Comparison of ENCODE assay signal across 16 cellular contexts in the genomic region with DNA sequence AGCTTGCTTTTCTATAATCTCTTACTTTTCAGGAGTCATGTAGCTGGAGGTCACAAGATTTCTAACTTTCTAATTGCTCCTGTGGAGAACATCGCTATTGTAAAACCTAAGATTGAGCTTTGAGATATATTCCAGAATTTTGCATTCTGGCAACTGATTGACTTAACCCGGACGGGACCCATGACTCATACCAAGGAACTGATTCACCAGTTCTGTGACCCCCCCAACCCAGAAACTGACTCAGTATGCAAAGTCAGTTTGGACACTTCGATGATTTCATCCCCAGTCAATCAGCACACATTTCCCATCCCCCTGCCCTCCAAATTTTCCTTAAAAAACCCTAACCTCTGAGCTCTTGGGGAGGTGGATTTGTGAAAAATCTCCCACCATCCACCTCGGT.
DNase-seq lines count a peak whose midpoint lies in the region; ATAC-seq and TF ChIP-seq lines count a peak whose summit lies in the region.
"Had no signal": no experiment of that assay in that cellular context is flagged by ENCODE, and none has a peak within 500 bp of the region (broad histone marks: within the 10 kb centered on the region; RNA-seq: fewer than 3 reads in every experiment).

No MANE protein-coding gene starts in this region.

- no peak overlapping the region for H3K4me3 ChIP-seq in cardiac fibroblast (replicated peaks in 1 of 2; ENCODE audit: low read depth in 2 of 2, low read length in 2 of 2)
- H3K4me3 ChIP-seq: BLaER1 treated with 17β-estradiol and CSF1 and Interleukin-3, amounts not matched to agents 10 nM and 100 nM; SJSA1 had no signal

- DNase-seq in AG20443 (ENCODE audit: low spot score) (peak; percentile 44), M059J (ENCODE audit: low read depth) (peak; percentile 79), cardiac fibroblast (ENCODE audit: low read depth in 2 of 2) (peak; percentile 29 to 88), lung microvascular endothelial cell (ENCODE audit: low read depth in 2 of 2) (peak; percentile 2 to 93), DMS153 treated with DMSO at 0.1 percent for 48 hours (lab: John Stamatoyannopoulos, UW; ENCODE audit: unreplicated experiment) (no peak), NCI-H748 treated with DMSO at 0.1 percent for 48 hours (lab: John Stamatoyannopoulos, UW) (no peak)
- DNase-seq: activated B cell treated with CpG ODN at 0.5 μM for 24 hours; aorta; effector CD8-positive, alpha-beta T cell; NCI-H1694 treated with DMSO at 0.1 percent for 48 hours; stimulated activated CD4-positive, alpha-beta T cell treated with anti-CD3 and anti-CD28 coated beads, Interleukin-4, amount 100 ng/mL, for 1 hour; stimulated activated naive B cell treated with anti-CD40 and anti-IgM and Interleukin-4, amounts not matched to agents 10 μg/mL and 1 μg/mL and 100 μg/mL, for 72 hours had no signal

- no peak for TF ChIP-seq CTCF in cardiac fibroblast (IDR thresholded peaks at IDR 0.05; ENCODE audit: low read depth, low read length)

- ATAC-seq in GM18511 (IDR thresholded peaks at IDR 0.05; ENCODE audit: unreplicated experiment) (no peak), GM21786 (IDR thresholded peaks at IDR 0.05; ENCODE audit: unreplicated experiment) (no peak)
- ATAC-seq: stimulated activated naive B cell treated with anti-CD40 and anti-IgM and Interleukin-4, amounts not matched to agents 10 μg/mL and 1 μg/mL and 100 μg/mL, for 72 hours had no signal

Comparison
In these comparisons a context has a peak if more than half of its experiments do, and no peak if none do; other contexts are left out.
1. DNase-seq: peak in AG20443 (single experiment), M059J (single experiment), cardiac fibroblast (2 of 2) and lung microvascular endothelial cell (2 of 2); none in DMS153 treated with DMSO at 0.1 percent for 48 hours (single experiment) and NCI-H748 treated with DMSO at 0.1 percent for 48 hours (single experiment).